14 cellular contexts compared by ENCODE assay signal in genomic region chr15:52417501-52417900, GRCh38.
A peak's percentile ranks its signal among the peaks of the same experiment; 100 is the strongest.
DNase-seq lines count a peak whose midpoint lies in the region; ATAC-seq, FAIRE-seq and TF ChIP-seq lines count a peak whose summit lies in the region.
"Had no signal": no experiment of that assay in that cellular context is flagged by ENCODE, and none has a peak within 500 bp of the region (broad histone marks: within the 10 kb centered on the region; RNA-seq: fewer than 3 reads in every experiment).

No MANE protein-coding gene starts in this region.

- no peak for ATAC-seq in GM21360 (IDR thresholded peaks at IDR 0.05; ENCODE audit: unreplicated experiment)
- no peak for ATAC-seq in pancreas
- ATAC-seq: activated T-cell treated with anti-CD3 and anti-CD28 coated beads, Interleukin-2, amount 50 U/mL, for 72 hours; SK-N-SH treated with all-trans-retinoic acid at 6 μM for 48 hours had no signal

- dilution Hi-C loops in endothelial cell of umbilical vein (cut with MboI; ENCODE audit: extremely low pct_ligation_motif_present, low sequenced_read_pairs), result no loop called here

- peaks cover 14% of the 10 kb centered on the region for H3K4me1 Mint-ChIP-seq in nephron
- no peaks in the 10 kb centered on the region for H3K4me1 Mint-ChIP-seq in activated T-helper 1 cell treated with anti-CD3 and anti-CD28 coated beads, Interleukin-12 subunit alpha, Interleukin-12 subunit beta, Interleukin-2, Interleukin-4 antibody, amounts not matched to agents 30 ng/mL and 10 ng/mL and 1 ng/mL, durations not matched to agents 14 hours and 24 hours and 36 hours (ENCODE audit: low read depth)

- peak; percentile 38 for TF ChIP-seq POLR2A in endothelial cell of umbilical vein (IDR thresholded peaks at IDR 0.05; ENCODE audit: low read depth, low read length)

- no peak overlapping the region for H2AFZ ChIP-seq in endothelial cell of umbilical vein (ENCODE audit: low read depth, low read length)

- peak overlapping the region; percentile 97 for H3K27ac ChIP-seq in endothelial cell of umbilical vein (ENCODE audit: insufficient read depth, low read depth, low read length)
- no peak overlapping the region for H3K27ac ChIP-seq in pancreas
- H3K27ac ChIP-seq: adrenal gland, suprapubic skin had no signal

- H3K4me2 ChIP-seq in endothelial cell of umbilical vein (ENCODE audit: insufficient read depth, low read length), result peak overlapping the region; percentile 61

- peak overlapping the region in 2 of 3 experiments; percentile 40 to 46 for H3K27ac Mint-ChIP-seq in nephron
- H3K27ac Mint-ChIP-seq in activated T-helper 1 cell treated with anti-CD3 and anti-CD28 coated beads, Interleukin-12 subunit alpha, Interleukin-12 subunit beta, Interleukin-2, Interleukin-4 antibody, amounts not matched to agents 30 ng/mL and 10 ng/mL and 1 ng/mL, durations not matched to agents 14 hours and 24 hours and 36 hours, result no peak overlapping the region

- H3K9ac ChIP-seq in endothelial cell of umbilical vein (replicated peaks; ENCODE audit: extremely low read depth, insufficient read depth, low read length), result peak overlapping the region; percentile 77

- H3K4me3 ChIP-seq in endothelial cell of umbilical vein (replicated peaks in 1 of 3; ENCODE audit: insufficient read depth in 1 of 3, low read depth in 1 of 3, low read length in 3 of 3) (peak overlapping the region in 2 of 3 experiments; percentile 24 to 59), pancreas (no peak overlapping the region)
- H3K4me3 ChIP-seq: adrenal gland, suprapubic skin had no signal

- H4K20me1 ChIP-seq in endothelial cell of umbilical vein (replicated peaks; ENCODE audit: control insufficient read depth, extremely low read depth, insufficient read depth, low read length), result no peaks in the 10 kb centered on the region

- POLR2A ChIA-PET in endothelial cell of umbilical vein (lab: Charles Lee), result no interaction called here

- TF ChIP-seq CTCF in endothelial cell of umbilical vein (IDR thresholded peaks at IDR 0.05; ENCODE audit: extremely low read depth in 1 of 2, insufficient read depth in 1 of 2, low read depth in 1 of 2, low read length in 2 of 2) (no peak), nephron (IDR thresholded peaks at IDR 0.05; ENCODE audit: unreplicated experiment in 3 of 3) (no peak), pancreas (IDR thresholded peaks at IDR 0.05) (no peak)

- no peaks in the 10 kb centered on the region for H3K36me3 ChIP-seq in endothelial cell of umbilical vein (ENCODE audit: control insufficient read depth in 2 of 2, extremely low read depth in 1 of 2, insufficient read depth in 2 of 2, low read length in 2 of 2)
- no peaks in the 10 kb centered on the region for H3K36me3 ChIP-seq in pancreas
- H3K36me3 ChIP-seq: adrenal gland had no signal

- no peak overlapping the region for H3K4me3 Mint-ChIP-seq in nephron
- no peak overlapping the region for H3K4me3 Mint-ChIP-seq in activated T-helper 1 cell treated with anti-CD3 and anti-CD28 coated beads, Interleukin-12 subunit alpha, Interleukin-12 subunit beta, Interleukin-2, Interleukin-4 antibody, amounts not matched to agents 30 ng/mL and 10 ng/mL and 1 ng/mL, durations not matched to agents 14 hours and 24 hours and 36 hours
- H3K4me3 Mint-ChIP-seq: activated T-cell treated with anti-CD3 and anti-CD28 coated beads, Interleukin-2, amount 50 U/mL, for 72 hours had no signal

- peak; percentile 64 for FAIRE-seq in endothelial cell of umbilical vein (lab: Jason Lieb, UNC)
- FAIRE-seq in pancreas (lab: Jason Lieb, UNC), result no peak

- no peaks in the 10 kb centered on the region for H3K27me3 Mint-ChIP-seq in nephron (ENCODE audit: low read depth)
- no peaks in the 10 kb centered on the region for H3K27me3 Mint-ChIP-seq in activated T-helper 1 cell treated with anti-CD3 and anti-CD28 coated beads, Interleukin-12 subunit alpha, Interleukin-12 subunit beta, Interleukin-2, Interleukin-4 antibody, amounts not matched to agents 30 ng/mL and 10 ng/mL and 1 ng/mL, durations not matched to agents 14 hours and 24 hours and 36 hours (ENCODE audit: insufficient read depth)

- DNase-seq in Daoy (ENCODE audit: low read depth) (peak; percentile 60), LHCN-M2 (ENCODE audit: low read depth) (peak; percentile 58), endothelial cell of umbilical vein (ENCODE audit: low read depth, low spot score) (peak; percentile 90), Ammon's horn (ENCODE audit: low spot score) (no peak), pancreas (no peak)
- no peak for DNase-seq in activated T-helper 1 cell treated with anti-CD3 and anti-CD28 coated beads, Interleukin-12 subunit alpha, Interleukin-12 subunit beta, Interleukin-2, Interleukin-4 antibody, amounts not matched to agents 30 ng/mL and 10 ng/mL and 1 ng/mL, durations not matched to agents 14 hours and 24 hours and 36 hours (ENCODE audit: low spot score)
- DNase-seq: activated T-cell treated with anti-CD3 and anti-CD28 coated beads, Interleukin-2, amount 50 U/mL, for 72 hours; adrenal gland; hippocampal formation; NCI-H510A had no signal

- H3K9me3 Mint-ChIP-seq in nephron, result no peaks in the 10 kb centered on the region
- no peaks in the 10 kb centered on the region for H3K9me3 Mint-ChIP-seq in activated T-helper 1 cell treated with anti-CD3 and anti-CD28 coated beads, Interleukin-12 subunit alpha, Interleukin-12 subunit beta, Interleukin-2, Interleukin-4 antibody, amounts not matched to agents 30 ng/mL and 10 ng/mL and 1 ng/mL, durations not matched to agents 14 hours and 24 hours and 36 hours
- H3K9me3 Mint-ChIP-seq: activated T-cell treated with anti-CD3 and anti-CD28 coated beads, Interleukin-2, amount 50 U/mL, for 72 hours had no signal

- H3K9me3 ChIP-seq in endothelial cell of umbilical vein (replicated peaks; ENCODE audit: control insufficient read depth, insufficient read depth, low read length) (no peaks in the 10 kb centered on the region), pancreas (no peaks in the 10 kb centered on the region)
- H3K9me3 ChIP-seq: adrenal gland, suprapubic skin had no signal

- CTCF ChIA-PET in endothelial cell of umbilical vein (lab: Charles Lee), result interaction anchor here (1.1 to 1.4 kb wide), 2 partner anchors 11 to 66 kb away, joined by 4 read pairs; no protein-coding TSS in a partner anchor

- no TSS peak for BruUV-seq in endothelial cell of umbilical vein (replicated peaks; lab: Mats Ljungman, UMichigan)

- H3K4me1 ChIP-seq in endothelial cell of umbilical vein (ENCODE audit: control insufficient read depth, extremely low read depth, insufficient read depth, low read length) (peaks cover 67% of the 10 kb centered on the region), pancreas (no peaks in the 10 kb centered on the region)
- H3K4me1 ChIP-seq: adrenal gland, suprapubic skin had no signal

- H3K79me2 ChIP-seq in endothelial cell of umbilical vein (ENCODE audit: control insufficient read depth, insufficient read depth, low read length), result peaks cover 12% of the 10 kb centered on the region

- H3K36me3 Mint-ChIP-seq in nephron (ENCODE audit: low read depth), result no peaks in the 10 kb centered on the region
- peaks cover 12% of the 10 kb centered on the region for H3K36me3 Mint-ChIP-seq in activated T-helper 1 cell treated with anti-CD3 and anti-CD28 coated beads, Interleukin-12 subunit alpha, Interleukin-12 subunit beta, Interleukin-2, Interleukin-4 antibody, amounts not matched to agents 30 ng/mL and 10 ng/mL and 1 ng/mL, durations not matched to agents 14 hours and 24 hours and 36 hours (ENCODE audit: low read depth)

- H3K9me1 ChIP-seq in endothelial cell of umbilical vein (replicated peaks; ENCODE audit: control insufficient read depth, extremely low read depth, insufficient read depth, low read length), result no peaks in the 10 kb centered on the region

- intact Hi-C loops in endothelial cell of umbilical vein (cut with micrococcal nuclease) (loop anchor here (1.0 to 5.0 kb wide), 4 partner anchors 111 to 313 kb away; partner anchors contain the start of genes ARPP19 and MYO5A), pancreas (cut with DNase I) (no loop called here)
- intact Hi-C loops in activated T-helper 1 cell treated with anti-CD3 and anti-CD28 coated beads, Interleukin-12 subunit alpha, Interleukin-12 subunit beta, Interleukin-2, Interleukin-4 antibody, amounts not matched to agents 30 ng/mL and 10 ng/mL and 1 ng/mL, durations not matched to agents 14 hours and 24 hours and 36 hours (cut with micrococcal nuclease), result no loop called here

- H3K27me3 ChIP-seq in endothelial cell of umbilical vein (ENCODE audit: control insufficient read depth in 2 of 2, insufficient read depth in 2 of 2, low read length in 2 of 2) (no peaks in the 10 kb centered on the region), pancreas (no peaks in the 10 kb centered on the region)
- H3K27me3 ChIP-seq: adrenal gland, suprapubic skin had no signal

- WGBS in pancreas, 2 donors, result 90 to 96% methylated on average over 3 of the region's 3 CpGs

TF ChIP-seq in endothelial cell of umbilical vein, 7 proteins besides CTCF, POLR2A, EP300 and RAD21:
- TF ChIP-seq POLR2AphosphoS5 (IDR thresholded peaks at IDR 0.05; ENCODE audit: insufficient read depth, low read depth, low read length) (peak; percentile 84), MYC (IDR thresholded peaks at IDR 0.05; ENCODE audit: low read depth, low read length) (peak; percentile 30), EZH2 (IDR thresholded peaks at IDR 0.05; ENCODE audit: borderline replicate concordance, low read depth, low read length, severe bottlenecking) (no peak), MAX (IDR thresholded peaks at IDR 0.05; ENCODE audit: insufficient read depth, insufficient read length) (no peak), GATA2 (IDR thresholded peaks at IDR 0.05; ENCODE audit: insufficient read depth, insufficient read length, low read depth, low read length) (peak; percentile 82), FOS (IDR thresholded peaks at IDR 0.05; ENCODE audit: borderline replicate concordance, insufficient read depth, low read length) (peak; percentile 90), JUN (IDR thresholded peaks at IDR 0.05; ENCODE audit: borderline replicate concordance, insufficient read depth, insufficient read length, low read depth) (no peak)
TF ChIP-seq in endothelial cell of umbilical vein: peak in this region for 4.

Comparison
In these comparisons a context has a peak if more than half of its experiments do, and no peak if none do; other contexts are left out.
1. DNase-seq: peak in Daoy (single experiment), LHCN-M2 (single experiment) and endothelial cell of umbilical vein (single experiment); none in Ammon's horn (single experiment), activated T-helper 1 cell treated with anti-CD3 and anti-CD28 coated beads, Interleukin-12 subunit alpha, Interleukin-12 subunit beta, Interleukin-2, Interleukin-4 antibody, amounts not matched to agents 30 ng/mL and 10 ng/mL and 1 ng/mL, durations not matched to agents 14 hours and 24 hours and 36 hours (single experiment) and pancreas (0 of 6).
2. H3K4me3 ChIP-seq: peak in endothelial cell of umbilical vein (2 of 3); none in pancreas (0 of 4).